ENCODE assay signal across 31 cellular contexts in genomic region chr1:205520709-205521108, GRCh38.
"Had no signal": no experiment of that assay in that cellular context is flagged by ENCODE, and none has a peak within 500 bp of the region (broad histone marks: within the 10 kb centered on the region; RNA-seq: fewer than 3 reads in every experiment).

No MANE protein-coding gene starts in this region.

- DNase-seq: activated CD4-positive, alpha-beta T cell treated with anti-CD3 and anti-CD28 coated beads, Interleukin-2, amount 10 ng/mL, durations not matched to agents 24 days and 14 days; activated CD4-positive, alpha-beta T cell treated with anti-CD3 and anti-CD28 coated beads, Interleukin-2, amount 50 U/mL, for 4 hours; activated CD8-positive, alpha-beta T cell treated with anti-CD3 and anti-CD28 coated beads for 36 hours; activated effector memory CD4-positive, alpha-beta T cell treated with anti-CD3 and anti-CD28 coated beads, Interleukin-2, amount 50 U/mL, for 16 hours; activated naive CD4-positive, alpha-beta T cell; activated naive CD4-positive, alpha-beta T cell treated with anti-CD3 and anti-CD28 coated beads, Interleukin-2, amount 50 U/mL, for 16 hours; activated naive CD8-positive, alpha-beta T cell treated with anti-CD3 and anti-CD28 coated beads for 36 hours; activated T-cell treated with anti-CD3 and anti-CD28 coated beads, Interleukin-2, amount 50 U/mL, for 1 hour; activated T-cell treated with anti-CD3 and anti-CD28 coated beads, Interleukin-2, amount 50 U/mL, for 72 hours; amniotic stem cell; Kasumi-1; KG1; MG63; NCI-H1048; NCI-H1105 treated with DMSO at 0.1 percent for 48 hours; NCI-H1436; NCI-H1694; NCI-H1930; NCI-H2081 treated with DMSO at 0.1 percent for 48 hours; NCI-H226; NCI-H524 treated with DMSO at 0.1 percent for 48 hours; NCI-H748 treated with DMSO at 0.1 percent for 48 hours; NK-92 treated with Interleukin-12 subunit alpha and Interleukin-12 subunit beta, amount 100 ng/mL, for 24 hours; PC-3; Peyer's patch; RPMI8226; SHP77 treated with DMSO at 0.1 percent for 48 hours; SK-N-SH had no signal

- H3K36me3 ChIP-seq: MG63, Peyer's patch, SJSA1 had no signal

- H3K9me3 ChIP-seq: ascending aorta, MG63, Peyer's patch, SJSA1, SK-N-SH had no signal

- H3K27me3 ChIP-seq: ascending aorta, MG63, Peyer's patch, SJSA1 had no signal

- H3K4me1 ChIP-seq: SJSA1 had no signal

- H3K27ac ChIP-seq: ascending aorta, SJSA1 had no signal

- ATAC-seq: activated CD8-positive, alpha-beta T cell treated with anti-CD3 and anti-CD28 coated beads for 36 hours; activated T-cell treated with anti-CD3 and anti-CD28 coated beads, Interleukin-2, amount 50 U/mL, for 72 hours; activated T-helper 17 cell treated with anti-CD3 and anti-CD28 coated beads, Interleukin-2, amount 50 U/mL, for 72 hours; PC-3 had no signal

- H3K4me3 ChIP-seq: ascending aorta, MG63, Peyer's patch, SJSA1 had no signal

- H3K4me2 ChIP-seq: SK-N-SH had no signal
